In the genomic region with DNA sequence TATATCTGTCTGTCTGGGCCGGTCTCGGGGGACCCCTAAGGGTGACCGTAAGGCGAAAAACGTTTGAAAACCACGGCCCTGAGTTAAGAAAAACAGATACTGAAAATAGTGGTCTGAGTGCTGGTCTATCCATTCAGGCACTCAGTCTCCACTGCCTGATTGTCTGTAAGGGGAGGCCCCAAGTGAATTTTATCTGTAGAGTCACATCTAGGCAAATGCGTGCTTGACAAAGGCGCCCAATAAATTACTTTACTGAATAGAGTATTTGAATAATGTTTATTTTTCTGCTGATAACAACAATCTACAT, we compare ENCODE assay signal across 8 cellular contexts. TPM values are rescaled to one million over a fixed set of nuclear protein-coding genes. Genes with fewer than 3 reads are reported as not detected.
A peak's percentile ranks its signal among the peaks of the same experiment; 100 is the strongest.
DNase-seq lines count a peak whose midpoint lies in the region; ATAC-seq and TF ChIP-seq lines count a peak whose summit lies in the region.

No MANE protein-coding gene starts in this region.

- no peaks in the 10 kb centered on the region for H3K9me3 ChIP-seq in iPS-18c (ENCODE audit: control insufficient read depth, insufficient read depth, low read length)
- no peaks in the 10 kb centered on the region for H3K9me3 ChIP-seq in suprapubic skin

- no peaks in the 10 kb centered on the region for H3K27me3 ChIP-seq in suprapubic skin

- TF ChIP-seq EP300 in suprapubic skin (IDR thresholded peaks at IDR 0.05), result no peak

- H3K9me3 Mint-ChIP-seq in activated naive CD4-positive, alpha-beta T cell treated with anti-CD3 and anti-CD28 coated beads, Interleukin-2, amount 50 U/mL, for 24 hours, result no peaks in the 10 kb centered on the region
- no peaks in the 10 kb centered on the region for H3K9me3 Mint-ChIP-seq in activated T-helper 1 cell treated with anti-CD3 and anti-CD28 coated beads, Interleukin-12 subunit alpha, Interleukin-12 subunit beta, Interleukin-2, Interleukin-4 antibody, amounts not matched to agents 30 ng/mL and 10 ng/mL and 1 ng/mL, durations not matched to agents 14 hours and 24 hours and 36 hours

- intact Hi-C loops in activated T-helper 1 cell treated with anti-CD3 and anti-CD28 coated beads, Interleukin-12 subunit alpha, Interleukin-12 subunit beta, Interleukin-2, Interleukin-4 antibody, amounts not matched to agents 30 ng/mL and 10 ng/mL and 1 ng/mL, durations not matched to agents 14 hours and 24 hours and 36 hours (cut with micrococcal nuclease), result loop anchor here (1.0 to 10.0 kb wide), 9 partner anchors 10 to 1356 kb away; partner anchors contain the start of genes CENPI, CSTF2, TIMM8A and TRMT2B

- H3K4me3 Mint-ChIP-seq in activated naive CD4-positive, alpha-beta T cell treated with anti-CD3 and anti-CD28 coated beads, Interleukin-2, amount 50 U/mL, for 24 hours, result peak overlapping the region; percentile 100
- peak overlapping the region; percentile 99 for H3K4me3 Mint-ChIP-seq in activated T-helper 1 cell treated with anti-CD3 and anti-CD28 coated beads, Interleukin-12 subunit alpha, Interleukin-12 subunit beta, Interleukin-2, Interleukin-4 antibody, amounts not matched to agents 30 ng/mL and 10 ng/mL and 1 ng/mL, durations not matched to agents 14 hours and 24 hours and 36 hours

- TF ChIP-seq POLR2A in suprapubic skin (IDR thresholded peaks at IDR 0.05), result no peak

- 45% methylated on average over 8 of the region's 8 CpGs for WGBS in suprapubic skin

- DNase-seq in activated naive CD4-positive, alpha-beta T cell treated with Interleukin-2 at 50 U/mL for 16 hours, result no peak
- no peak for DNase-seq in activated T-helper 1 cell treated with anti-CD3 and anti-CD28 coated beads, Interleukin-12 subunit alpha, Interleukin-12 subunit beta, Interleukin-2, Interleukin-4 antibody, amounts not matched to agents 30 ng/mL and 10 ng/mL and 1 ng/mL, durations not matched to agents 14 hours and 24 hours and 36 hours (ENCODE audit: low spot score)
- DNase-seq in suprapubic skin (ENCODE audit: low spot score in 2 of 2) (no peak), NCI-H345 (lab: John Stamatoyannopoulos, UW) (no peak), H4 (ENCODE audit: low spot score) (no peak)

- H3K4me1 Mint-ChIP-seq in activated naive CD4-positive, alpha-beta T cell treated with anti-CD3 and anti-CD28 coated beads, Interleukin-2, amount 50 U/mL, for 24 hours, result peaks cover 35% of the 10 kb centered on the region
- peaks cover 39% of the 10 kb centered on the region for H3K4me1 Mint-ChIP-seq in activated T-helper 1 cell treated with anti-CD3 and anti-CD28 coated beads, Interleukin-12 subunit alpha, Interleukin-12 subunit beta, Interleukin-2, Interleukin-4 antibody, amounts not matched to agents 30 ng/mL and 10 ng/mL and 1 ng/mL, durations not matched to agents 14 hours and 24 hours and 36 hours (ENCODE audit: low read depth)

- no peak for TF ChIP-seq CTCF in suprapubic skin (IDR thresholded peaks at IDR 0.05)

- no peaks in the 10 kb centered on the region for H3K27me3 Mint-ChIP-seq in activated naive CD4-positive, alpha-beta T cell treated with anti-CD3 and anti-CD28 coated beads, Interleukin-2, amount 50 U/mL, for 24 hours
- no peaks in the 10 kb centered on the region for H3K27me3 Mint-ChIP-seq in activated T-helper 1 cell treated with anti-CD3 and anti-CD28 coated beads, Interleukin-12 subunit alpha, Interleukin-12 subunit beta, Interleukin-2, Interleukin-4 antibody, amounts not matched to agents 30 ng/mL and 10 ng/mL and 1 ng/mL, durations not matched to agents 14 hours and 24 hours and 36 hours (ENCODE audit: insufficient read depth)

- peak overlapping the region; percentile 99 for H3K27ac Mint-ChIP-seq in activated naive CD4-positive, alpha-beta T cell treated with anti-CD3 and anti-CD28 coated beads, Interleukin-2, amount 50 U/mL, for 24 hours
- peak overlapping the region; percentile 98 for H3K27ac Mint-ChIP-seq in activated T-helper 1 cell treated with anti-CD3 and anti-CD28 coated beads, Interleukin-12 subunit alpha, Interleukin-12 subunit beta, Interleukin-2, Interleukin-4 antibody, amounts not matched to agents 30 ng/mL and 10 ng/mL and 1 ng/mL, durations not matched to agents 14 hours and 24 hours and 36 hours

- H3K4me1 ChIP-seq in suprapubic skin, result peaks cover 22% of the 10 kb centered on the region

- H3K36me3 Mint-ChIP-seq in activated naive CD4-positive, alpha-beta T cell treated with anti-CD3 and anti-CD28 coated beads, Interleukin-2, amount 50 U/mL, for 24 hours, result peaks cover 9% of the 10 kb centered on the region
- H3K36me3 Mint-ChIP-seq in activated T-helper 1 cell treated with anti-CD3 and anti-CD28 coated beads, Interleukin-12 subunit alpha, Interleukin-12 subunit beta, Interleukin-2, Interleukin-4 antibody, amounts not matched to agents 30 ng/mL and 10 ng/mL and 1 ng/mL, durations not matched to agents 14 hours and 24 hours and 36 hours (ENCODE audit: low read depth), result peaks cover 30% of the 10 kb centered on the region

- H3K36me3 ChIP-seq in suprapubic skin, result peaks cover 12% of the 10 kb centered on the region

- H3K27ac ChIP-seq in suprapubic skin, result peak overlapping the region; percentile 94

- H3K4me3 ChIP-seq in iPS-18c (ENCODE audit: insufficient read depth, low read depth, low read length), result peak overlapping the region; percentile 72
- H3K4me3 ChIP-seq in suprapubic skin, result peak overlapping the region; percentile 60

- ATAC-seq in GM21825 (IDR thresholded peaks at IDR 0.05; ENCODE audit: unreplicated experiment), result no peak

RNA-seq across cellular contexts. Expression of gene HNRNPH2, which starts 0.5 kb away (rescaled TPM):
- total RNA-seq in activated T-helper 1 cell treated with anti-CD3 and anti-CD28 coated beads, Interleukin-12 subunit alpha, Interleukin-12 subunit beta, Interleukin-2, Interleukin-4 antibody, amounts not matched to agents 30 ng/mL and 10 ng/mL and 1 ng/mL, durations not matched to agents 14 hours and 24 hours and 36 hours, result 20.6 and 21.3 TPM in 2 replicates
- 10 to 100 TPM; 37.3 to 60.6 (median 38.5) TPM for total RNA-seq in suprapubic skin
- 64.1 and 82.3 TPM in 2 replicates for total RNA-seq in H4 (2014; rRNA removed; shearing (Covaris generic))

RNA-seq across cellular contexts. Expression of gene GLA, which starts 0.8 kb away (rescaled TPM):
- 65.7 and 67.9 TPM in 2 replicates for total RNA-seq in activated T-helper 1 cell treated with anti-CD3 and anti-CD28 coated beads, Interleukin-12 subunit alpha, Interleukin-12 subunit beta, Interleukin-2, Interleukin-4 antibody, amounts not matched to agents 30 ng/mL and 10 ng/mL and 1 ng/mL, durations not matched to agents 14 hours and 24 hours and 36 hours
- total RNA-seq in suprapubic skin, result 10 to 100 TPM; 13.8 to 19.1 (median 16.9) TPM
- total RNA-seq in H4 (2014; rRNA removed; shearing (Covaris generic)), result 192 and 209 TPM in 2 replicates

RNA-seq across cellular contexts. Expression of gene RPL36A, which starts 17.7 kb away (rescaled TPM):
- 226 and 269 TPM in 2 replicates for total RNA-seq in activated T-helper 1 cell treated with anti-CD3 and anti-CD28 coated beads, Interleukin-12 subunit alpha, Interleukin-12 subunit beta, Interleukin-2, Interleukin-4 antibody, amounts not matched to agents 30 ng/mL and 10 ng/mL and 1 ng/mL, durations not matched to agents 14 hours and 24 hours and 36 hours
- total RNA-seq in suprapubic skin, result 1,000 to 10,000 TPM; 1,064 to 2,433 (median 2,004) TPM
- total RNA-seq in H4 (2014; rRNA removed; shearing (Covaris generic)), result 1,862 and 2,508 TPM in 2 replicates

RNA-seq across cellular contexts. Expression of gene BTK, which starts 22.5 kb away (rescaled TPM):
- not detected in 2 replicates for total RNA-seq in activated T-helper 1 cell treated with anti-CD3 and anti-CD28 coated beads, Interleukin-12 subunit alpha, Interleukin-12 subunit beta, Interleukin-2, Interleukin-4 antibody, amounts not matched to agents 30 ng/mL and 10 ng/mL and 1 ng/mL, durations not matched to agents 14 hours and 24 hours and 36 hours
- 1 to 10 TPM; 1.4 to 6.8 (median 1.9) TPM for total RNA-seq in suprapubic skin
- not detected in 2 replicates for total RNA-seq in H4 (2014; rRNA removed; shearing (Covaris generic))

RNA-seq across cellular contexts. Expression of gene TIMM8A, which starts 59.9 kb away (rescaled TPM):
- total RNA-seq in activated T-helper 1 cell treated with anti-CD3 and anti-CD28 coated beads, Interleukin-12 subunit alpha, Interleukin-12 subunit beta, Interleukin-2, Interleukin-4 antibody, amounts not matched to agents 30 ng/mL and 10 ng/mL and 1 ng/mL, durations not matched to agents 14 hours and 24 hours and 36 hours, result 30.9 and 36.5 TPM in 2 replicates
- 1 to 10 TPM; 7.9 to 9.0 (median 8.4) TPM for total RNA-seq in suprapubic skin
- total RNA-seq in H4 (2014; rRNA removed; shearing (Covaris generic)), result 4.5 and 8.2 TPM in 2 replicates
